In the genomic region with DNA sequence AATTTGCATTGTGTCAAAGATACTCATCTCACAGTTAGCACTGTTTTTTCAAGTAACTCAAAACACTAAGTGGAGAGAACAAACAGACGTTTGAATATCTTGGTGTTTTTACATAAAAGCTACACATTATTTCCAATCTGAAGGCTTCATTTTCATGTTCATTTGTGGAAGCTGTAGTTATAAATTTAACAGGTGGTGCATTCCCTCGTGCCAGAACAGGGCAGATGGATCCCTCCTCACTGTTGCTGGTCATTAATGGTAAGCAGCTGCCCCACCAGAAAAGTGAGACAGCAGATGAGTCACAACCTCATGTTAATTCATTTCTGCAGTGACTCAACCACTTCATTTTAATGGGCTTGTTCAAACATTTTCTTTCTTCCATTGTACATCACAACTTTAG, we compare ENCODE assay signal across 10 cellular contexts.
DNase-seq lines count a peak whose midpoint lies in the region; ATAC-seq and TF ChIP-seq lines count a peak whose summit lies in the region.
"Had no signal": no experiment of that assay in that cellular context is flagged by ENCODE, and none has a peak within 500 bp of the region (broad histone marks: within the 10 kb centered on the region; RNA-seq: fewer than 3 reads in every experiment).

No MANE protein-coding gene starts in this region.

- DNase-seq in NCI-H526 (lab: John Stamatoyannopoulos, UW), result peak; percentile 80 to 84
- peak; percentile 95 for DNase-seq in renal cortical epithelial cell (ENCODE audit: low read depth)
- no peak for DNase-seq in NCI-H187 (lab: John Stamatoyannopoulos, UW)
- DNase-seq in NOMO-1 (lab: John Stamatoyannopoulos, UW; ENCODE audit: unreplicated experiment in 2 of 2), result no peak
- DNase-seq in GM10266 (ENCODE audit: extremely low spot score), result no peak
- DNase-seq: activated B cell treated with CpG ODN at 0.5 μM for 24 hours, body of pancreas, left ventricle myocardium inferior had no signal

- ATAC-seq in GM18511 (IDR thresholded peaks at IDR 0.05; ENCODE audit: unreplicated experiment) (peak; percentile 55), esophagus mucosa (peak; percentile 95)
- ATAC-seq: body of pancreas had no signal

- TF ChIP-seq CTCF in GM10266 (IDR thresholded peaks at IDR 0.05; ENCODE audit: control insufficient read depth, insufficient read depth, low read depth, missing control alignments), result no peak

Comparison
In these comparisons a context has a peak if more than half of its experiments do, and no peak if none do; other contexts are left out.
1. DNase-seq: peak in NCI-H526 (2 of 2) and renal cortical epithelial cell (single experiment); none in NCI-H187 (0 of 2), NOMO-1 (0 of 2) and GM10266 (single experiment).